ENCODE assay signal across 19 cellular contexts in the genomic region with DNA sequence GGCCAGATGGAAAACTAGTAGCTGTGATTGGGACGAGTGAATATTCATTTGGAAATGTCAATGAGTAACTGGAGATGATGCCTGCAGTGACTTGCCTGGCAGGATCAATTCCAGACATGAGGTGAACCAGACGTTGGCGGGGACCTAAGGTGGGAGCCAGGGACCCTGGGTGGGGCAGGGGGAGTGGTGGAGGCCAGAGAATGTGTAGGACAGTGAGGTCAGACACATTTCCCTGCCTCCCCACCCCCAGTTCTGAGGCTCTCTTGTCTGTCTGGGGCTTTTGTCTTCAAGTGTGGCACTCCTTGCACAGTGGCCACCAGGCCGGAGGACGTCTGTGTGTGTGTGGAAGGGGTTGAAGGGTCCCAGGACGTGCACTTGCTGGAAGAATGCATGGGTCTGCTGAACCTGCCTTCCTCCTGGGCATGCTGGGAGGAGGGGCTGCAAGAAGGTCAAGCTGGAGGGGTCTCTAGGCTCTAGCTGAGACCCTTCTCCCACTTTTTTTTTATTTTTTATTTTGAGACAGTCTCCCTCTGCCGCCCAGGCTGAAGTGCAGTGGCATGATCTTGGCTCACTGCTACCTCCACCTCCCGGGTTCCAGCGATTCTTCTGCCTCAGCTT. TPM values are rescaled to one million over a fixed set of nuclear protein-coding genes. Genes with fewer than 3 reads are reported as not detected.
DNase-seq lines count a peak whose midpoint lies in the region; ATAC-seq lines count a peak whose summit lies in the region.
"Had no signal": no experiment of that assay in that cellular context is flagged by ENCODE, and none has a peak within 500 bp of the region (broad histone marks: within the 10 kb centered on the region; RNA-seq: fewer than 3 reads in every experiment).

No MANE protein-coding gene starts in this region.

- DNase-seq in cardiac septum (ENCODE audit: low spot score) (peak; percentile 67), Right ventricle myocardium inferior (ENCODE audit: missing footprints) (no peak), left lobe of liver (ENCODE audit: low spot score) (peak; percentile 29), posterior vena cava (ENCODE audit: low spot score) (peak; percentile 40), NOMO-1 treated with dmso at 0.1 percent for 144 hours (lab: John Stamatoyannopoulos, UW; ENCODE audit: unreplicated experiment) (no peak)
- DNase-seq in activated naive CD4-positive, alpha-beta T cell treated with anti-CD3 and anti-CD28 coated beads, Interleukin-2, amount 50 U/mL, for 16 hours: no peak
- DNase-seq: CD4-positive, CD25-positive, alpha-beta regulatory T cell; DMS53; H7; NCI-H1092 treated with DMSO at 0.1 percent for 48 hours; NCI-H187; NCI-H2081 treated with DMSO at 0.1 percent for 48 hours; NCI-H226; NCI-H510A; OCI-M1 had no signal

- intact Hi-C loops in cardiac septum (cut with DNase I): no loop called here
- intact Hi-C loops in Right ventricle myocardium inferior (cut with DNase I): no loop called here
- intact Hi-C loops in posterior vena cava (cut with DNase I): no loop called here

- no peak for ATAC-seq in Right ventricle myocardium inferior
- ATAC-seq in left lobe of liver: no peak
- no peak for ATAC-seq in GM21786 (IDR thresholded peaks at IDR 0.05; ENCODE audit: unreplicated experiment)

RNA-seq across cellular contexts. Expression of a gene that starts 51.6 kb away (rescaled TPM):
- total RNA-seq in cardiac septum (0.27 TPM), Right ventricle myocardium inferior (0.27 TPM), left lobe of liver (0.28 TPM), posterior vena cava (1 to 10 TPM in 1 of 2 donors, under 1 TPM in 1; 0.97 to 1.3 TPM)
- total RNA-seq: A172, G401, HT-29 had no signal

Comparison
In these comparisons a context has a peak if more than half of its experiments do, and no peak if none do; other contexts are left out.
1. DNase-seq: peak in cardiac septum (single experiment), left lobe of liver (single experiment) and posterior vena cava (single experiment); none in Right ventricle myocardium inferior (single experiment), activated naive CD4-positive, alpha-beta T cell treated with anti-CD3 and anti-CD28 coated beads, Interleukin-2, amount 50 U/mL, for 16 hours (single experiment) and NOMO-1 treated with dmso at 0.1 percent for 144 hours (single experiment).